In genomic region chr4:94871644-94872305, GRCh38 we compare ENCODE assay signal across 18 cellular contexts.
"Had no signal": no experiment of that assay in that cellular context is flagged by ENCODE, and none has a peak within 500 bp of the region (broad histone marks: within the 10 kb centered on the region; RNA-seq: fewer than 3 reads in every experiment).

No MANE protein-coding gene starts in this region.

- H3K27ac ChIP-seq: colonic mucosa, gastrocnemius medialis, psoas muscle, right lobe of liver, spleen, tibial artery, upper lobe of right lung, vagina had no signal

- ATAC-seq: gastrocnemius medialis; left colon; naive thymus-derived CD4-positive, alpha-beta T cell; psoas muscle; right lobe of liver; stimulated activated memory B cell treated with anti-CD40 and anti-IgM and Interleukin-4, amounts not matched to agents 10 μg/mL and 1 μg/mL and 100 μg/mL, for 72 hours; upper lobe of right lung had no signal

- H3K27me3 ChIP-seq: colonic mucosa, gastrocnemius medialis, right lobe of liver, spleen, tibial artery, upper lobe of right lung, vagina had no signal

- DNase-seq: colonic mucosa; dermis blood vessel endothelial cell; gastrocnemius medialis; glutamatergic neuron; left colon; naive thymus-derived CD4-positive, alpha-beta T cell; nephron progenitor cell; psoas muscle; retina; right lobe of liver; spleen; stimulated activated CD4-positive, alpha-beta T cell treated with anti-CD3 and anti-CD28 coated beads, Interleukin-15, amount 100 ng/mL, for 24 hours; stimulated activated CD4-positive, alpha-beta T cell treated with anti-CD3 and anti-CD28 coated beads, Interleukin-1b, Interleukin-23, amount 100 ng/mL, for 48 hours; stimulated activated CD4-positive, alpha-beta T cell treated with anti-CD3 and anti-CD28 coated beads, Interleukin-4, amount 100 ng/mL, for 24 hours; tibial artery; upper lobe of right lung had no signal

- H3K4me3 ChIP-seq: colonic mucosa, gastrocnemius medialis, psoas muscle, right lobe of liver, spleen, tibial artery, upper lobe of right lung, vagina had no signal

- H3K9me3 ChIP-seq: colonic mucosa, gastrocnemius medialis, psoas muscle, right lobe of liver, spleen, tibial artery, upper lobe of right lung, vagina had no signal

- H3K36me3 ChIP-seq: colonic mucosa, gastrocnemius medialis, right lobe of liver, spleen, tibial artery, upper lobe of right lung, vagina had no signal

- H3K4me1 ChIP-seq: colonic mucosa, gastrocnemius medialis, psoas muscle, right lobe of liver, spleen, tibial artery, upper lobe of right lung, vagina had no signal
